Comparison of ENCODE assay signal across 8 cellular contexts in the genomic region with DNA sequence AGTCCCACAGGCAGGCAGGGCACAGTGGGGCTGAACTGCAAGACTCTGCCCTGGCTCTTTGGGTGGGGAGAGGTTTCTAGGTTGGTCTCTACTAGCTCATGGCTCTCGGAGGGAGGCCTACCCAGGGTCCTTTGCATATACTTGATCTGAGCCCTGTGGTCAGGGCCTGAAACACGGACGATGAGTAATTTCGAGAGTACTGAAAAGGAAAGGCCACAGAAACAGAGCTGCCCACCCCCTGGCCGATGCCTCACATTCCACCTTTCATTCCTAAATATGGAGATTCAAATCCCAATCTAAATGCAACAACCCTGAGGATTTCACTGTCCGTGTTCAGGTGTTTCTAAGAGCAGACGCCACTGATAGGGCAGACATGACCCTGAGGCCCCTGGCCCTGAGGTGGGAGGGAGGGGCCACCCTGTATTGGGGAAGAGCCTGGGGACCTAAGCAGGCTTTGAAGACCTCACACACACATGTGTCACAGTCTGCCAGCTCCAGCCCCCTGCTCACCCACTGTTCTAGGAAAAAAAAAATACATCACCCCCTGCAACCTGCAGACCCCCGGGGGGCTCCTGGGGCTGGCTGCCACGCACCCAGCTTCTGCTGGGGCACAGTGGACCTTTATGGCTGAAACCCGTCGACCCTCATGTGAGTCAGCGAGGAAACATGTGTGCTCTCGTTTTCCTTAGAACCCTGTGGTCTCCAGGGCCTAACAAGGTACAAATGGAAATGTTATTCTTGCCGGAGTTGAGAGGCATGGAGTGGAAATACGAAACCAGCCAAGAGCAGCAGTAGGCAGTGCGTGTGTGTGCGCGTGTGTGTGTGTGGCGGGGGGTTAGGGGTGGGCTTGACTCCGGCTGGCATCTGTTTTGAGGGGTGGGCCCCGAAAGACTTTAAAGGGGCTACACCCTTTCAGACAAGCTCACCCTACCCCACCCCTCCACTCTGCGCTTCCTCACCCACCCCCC.
DNase-seq lines count a peak whose midpoint lies in the region; ATAC-seq and TF ChIP-seq lines count a peak whose summit lies in the region.

No MANE protein-coding gene starts in this region.

- DNase-seq in GM10266 (ENCODE audit: extremely low spot score): peak; percentile 73
- peak; percentile 42 for DNase-seq in fibroblast of the conjunctiva (ENCODE audit: low read depth)
- DNase-seq in activated CD4-positive, alpha-beta T cell treated with anti-CD3 and anti-CD28 coated beads for 4 hours: no peak
- no peak for DNase-seq in NCI-H748 (lab: John Stamatoyannopoulos, UW; ENCODE audit: unreplicated experiment)
- no peak for DNase-seq in activated gamma-delta T cell treated with Interleukin-2 at 50 U/mL for 16 hours
- DNase-seq in stimulated activated CD4-positive, alpha-beta T cell treated with anti-CD3 and anti-CD28 coated beads, Interleukin-4, amount 100 ng/mL, for 1 hour: no peak

- ATAC-seq in GM21526 (IDR thresholded peaks at IDR 0.05; ENCODE audit: low FRiP score, unreplicated experiment): peak; percentile 57
- ATAC-seq in HG03520 (IDR thresholded peaks at IDR 0.05; ENCODE audit: unreplicated experiment): peak; percentile 65

- TF ChIP-seq CTCF in GM10266 (IDR thresholded peaks at IDR 0.05; ENCODE audit: control insufficient read depth, insufficient read depth, low read depth, missing control alignments): no peak

Comparison
In these comparisons a context has a peak if more than half of its experiments do, and no peak if none do; other contexts are left out.
1. DNase-seq: peak in GM10266 (single experiment) and fibroblast of the conjunctiva (single experiment); none in activated CD4-positive, alpha-beta T cell treated with anti-CD3 and anti-CD28 coated beads for 4 hours (0 of 2), NCI-H748 (single experiment), activated gamma-delta T cell treated with Interleukin-2 at 50 U/mL for 16 hours (single experiment) and stimulated activated CD4-positive, alpha-beta T cell treated with anti-CD3 and anti-CD28 coated beads, Interleukin-4, amount 100 ng/mL, for 1 hour (single experiment).